Comparison of ENCODE assay signal across 8 cellular contexts in the genomic region with DNA sequence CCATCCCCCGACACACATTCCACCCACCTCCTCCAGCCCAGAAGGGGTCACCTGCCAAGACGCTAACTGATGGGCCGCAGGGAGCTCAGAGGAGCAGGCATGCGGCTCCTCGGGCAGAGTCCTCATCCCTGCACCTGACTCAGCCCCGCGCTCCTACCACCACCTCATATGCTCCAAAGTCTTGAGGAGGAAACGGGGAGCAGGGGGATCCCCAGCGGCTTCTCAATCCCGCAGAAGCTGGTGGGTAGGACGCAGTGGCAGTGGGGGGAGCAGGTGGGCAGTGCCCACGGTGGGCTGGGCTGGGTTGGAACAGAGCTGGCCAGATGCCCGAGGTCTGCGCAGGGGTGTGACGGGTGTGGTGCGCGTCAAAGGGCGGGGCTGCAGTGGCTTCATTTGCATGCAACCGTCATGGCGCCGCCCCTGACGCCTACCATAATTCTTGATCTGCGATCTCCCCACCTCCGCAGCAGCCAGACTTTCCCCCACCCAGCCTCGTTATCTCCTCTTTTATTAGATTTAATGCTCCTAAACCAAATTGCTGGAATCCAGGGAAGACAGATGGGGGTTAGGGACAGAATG. TPM values are rescaled to one million over a fixed set of nuclear protein-coding genes. Genes with fewer than 3 reads are reported as not detected.
DNase-seq lines count a peak whose midpoint lies in the region; ATAC-seq and TF ChIP-seq lines count a peak whose summit lies in the region.
"Had no signal": no experiment of that assay in that cellular context is flagged by ENCODE, and none has a peak within 500 bp of the region (broad histone marks: within the 10 kb centered on the region; RNA-seq: fewer than 3 reads in every experiment).

No MANE protein-coding gene starts in this region.

- no peaks in the 10 kb centered on the region for H3F3A ChIP-seq in GM23248 (ENCODE audit: insufficient read depth)

- H3K4me2 ChIP-seq in GM23248 (ENCODE audit: unreplicated experiment) = no peak overlapping the region

- H3K27ac ChIP-seq in GM23248 = no peak overlapping the region
- peak overlapping the region in 3 of 4 donors; percentile 22 to 49 (median 23) for H3K27ac ChIP-seq in Peyer's patch
- no peak overlapping the region for H3K27ac ChIP-seq in WERI-Rb-1

- H3K27me3 ChIP-seq in GM23248 (replicated peaks; ENCODE audit: insufficient read depth) (no peaks in the 10 kb centered on the region), Peyer's patch (no peaks in the 10 kb centered on the region), WERI-Rb-1 (ENCODE audit: insufficient read depth, low read depth, severe bottlenecking) (no peaks in the 10 kb centered on the region)

- no peaks in the 10 kb centered on the region for H3K9me2 ChIP-seq in GM23248 (ENCODE audit: insufficient read depth)

- H3K9ac ChIP-seq in GM23248 = no peak overlapping the region

- H3K4me3 ChIP-seq in GM23248 (no peak overlapping the region), Peyer's patch (peak overlapping the region in 2 of 4 donors; percentile 37 to 41), WERI-Rb-1 (ENCODE audit: low read depth, low read length) (no peak overlapping the region)

- TF ChIP-seq CTCF in Peyer's patch (IDR thresholded peaks at IDR 0.05) (no peak), WERI-Rb-1 (IDR thresholded peaks at IDR 0.05; ENCODE audit: low read depth, low read length) (no peak)

- H3K4me1 ChIP-seq in GM23248 (ENCODE audit: insufficient read depth) (peaks cover 7% of the 10 kb centered on the region; the same call in 1 of the 2 replicates), Peyer's patch (peaks cover 0 to 38% (median 0%) of the 10 kb centered on the region in 4 donors)

- H3K9me3 ChIP-seq in GM23248 (ENCODE audit: low read depth) (no peaks in the 10 kb centered on the region), Peyer's patch (no peaks in the 10 kb centered on the region), WERI-Rb-1 (ENCODE audit: severe bottlenecking) (no peaks in the 10 kb centered on the region)

- ATAC-seq in left ventricle myocardium superior = peak; percentile 51

- 31 to 36% methylated on average over 23 to 25 of the region's 25 CpGs for WGBS in GM23248 (ENCODE audit: low coverage in 1 of 2, low lambda C conversion rate in 2 of 2, missing lambda C conversion rate in 2 of 2), 2 experiments

- TF ChIP-seq POLR2A in Peyer's patch (IDR thresholded peaks at IDR 0.05) = no peak

- in situ Hi-C loops in GM23248 (cut with MboI) = no loop called here

- H3K36me3 ChIP-seq in GM23248 (ENCODE audit: low read depth) = no peaks in the 10 kb centered on the region
- no peaks in the 10 kb centered on the region for H3K36me3 ChIP-seq in Peyer's patch
- no peaks in the 10 kb centered on the region for H3K36me3 ChIP-seq in WERI-Rb-1

- H3K79me2 ChIP-seq in GM23248 (ENCODE audit: insufficient read depth) = no peaks in the 10 kb centered on the region

- 0 out of 2 replicates have a peak overlapping the region, but pooled peaks have one; percentile 31 for H2AFZ ChIP-seq in GM23248

- peak; percentile 31 for DNase-seq in GM23248
- peak in 2 of 3 donors; percentile 75 to 88 for DNase-seq in Peyer's patch
- DNase-seq in left ventricle myocardium superior = peak; percentile 69
- DNase-seq in stimulated activated CD4-positive, alpha-beta T cell treated with anti-CD3 and anti-CD28 coated beads, Interleukin-15, amount 100 ng/mL, for 48 hours (ENCODE audit: low read depth in 2 of 2) = peak; percentile 1 to 4
- no peak for DNase-seq in WERI-Rb-1
- DNase-seq in NCI-H2107 (lab: John Stamatoyannopoulos, UW) = no peak
- no peak for DNase-seq in HuH-7.5 (ENCODE audit: low spot score)
- DNase-seq: activated CD4-positive, alpha-beta T cell treated with anti-CD3 and anti-CD28 coated beads for 4 hours had no signal

- H4K20me1 ChIP-seq in GM23248 (ENCODE audit: insufficient read depth) = no peaks in the 10 kb centered on the region

- intact Hi-C loops in left ventricle myocardium superior (cut with micrococcal nuclease) = no loop called here

RNA-seq across cellular contexts. Expression of a gene that starts 39.0 kb away (rescaled TPM):
- 23.0 and 26.0 TPM in 2 replicates for total RNA-seq in GM23248 (2014; rRNA removed; shearing (Covaris generic))
- polyA plus RNA-seq in GM23248 (2016; fragmentation: Nextera tagmentation; extraction: Ambion mirVana) = 65.7 and 73.7 TPM in 2 replicates
- total RNA-seq in Peyer's patch (10 to 100 TPM; 20.8 to 31.4 (median 27.5) TPM), left ventricle myocardium superior (96.4 TPM)

Comparison
In these comparisons a context has a peak if more than half of its experiments do, and no peak if none do; other contexts are left out.
1. DNase-seq: peak in GM23248 (single experiment), Peyer's patch (2 of 3), left ventricle myocardium superior (single experiment) and stimulated activated CD4-positive, alpha-beta T cell treated with anti-CD3 and anti-CD28 coated beads, Interleukin-15, amount 100 ng/mL, for 48 hours (2 of 2); none in WERI-Rb-1 (single experiment), NCI-H2107 (single experiment) and HuH-7.5 (single experiment).
2. H3K27ac ChIP-seq: peak in Peyer's patch (3 of 4); none in GM23248 (single experiment) and WERI-Rb-1 (single experiment).